In genomic region chr19:44750713-44751112, GRCh38 we compare ENCODE assay signal across 12 cellular contexts. TPM values are rescaled to one million over a fixed set of nuclear protein-coding genes. Genes with fewer than 3 reads are reported as not detected.
DNase-seq lines count a peak whose midpoint lies in the region; ATAC-seq, FAIRE-seq and TF ChIP-seq lines count a peak whose summit lies in the region.
"Had no signal": no experiment of that assay in that cellular context is flagged by ENCODE, and none has a peak within 500 bp of the region (broad histone marks: within the 10 kb centered on the region; RNA-seq: fewer than 3 reads in every experiment).

No MANE protein-coding gene starts in this region.

- no peak overlapping the region for H3K27ac Mint-ChIP-seq in astrocyte (ENCODE audit: unreplicated experiment)

- peaks cover 29% of the 10 kb centered on the region for H3K4me1 Mint-ChIP-seq in astrocyte (ENCODE audit: low read depth, unreplicated experiment)

- H3K9ac ChIP-seq in liver (ENCODE audit: low read depth in 1 of 2, low read length in 2 of 2) (peak overlapping the region; percentile 48 to 50), HepG2 (ENCODE audit: insufficient read depth, low read depth, low read length) (no peak overlapping the region), astrocyte (ENCODE audit: low read length) (peak overlapping the region; percentile 34), mucosa of stomach (ENCODE audit: low read length) (peak overlapping the region; percentile 38)

- POLR2A ChIA-PET in HepG2 (lab: Yijun Ruan, JAX) = no interaction called here

- intact Hi-C loops in HepG2 (cut with micrococcal nuclease; ENCODE audit: unreplicated experiment) = no loop called here

- H3K27me3 ChIP-seq in liver (ENCODE audit: control insufficient read depth in 4 of 4, insufficient read depth in 4 of 4, low read length in 3 of 4) = no peaks in the 10 kb centered on the region
- H3K27me3 ChIP-seq in HepG2 (ENCODE audit: control insufficient read depth in 1 of 2, insufficient read depth in 2 of 2, low read length in 2 of 2) = no peaks in the 10 kb centered on the region; a peak in 1 of 5 replicates
- no peaks in the 10 kb centered on the region for H3K27me3 ChIP-seq in astrocyte (ENCODE audit: insufficient read depth, low read length)
- no peaks in the 10 kb centered on the region for H3K27me3 ChIP-seq in mucosa of stomach (ENCODE audit: control insufficient read depth, insufficient read depth, low read length)

- H3K79me2 ChIP-seq in HepG2 (ENCODE audit: insufficient read depth, low read length) (peaks cover 16% of the 10 kb centered on the region), astrocyte (ENCODE audit: insufficient read depth, low read length) (peaks cover 36% of the 10 kb centered on the region)

- H3K9me3 Mint-ChIP-seq in astrocyte (ENCODE audit: unreplicated experiment) = no peaks in the 10 kb centered on the region

- H3K36me3 ChIP-seq in liver (ENCODE audit: control insufficient read depth in 4 of 4, insufficient read depth in 3 of 4, low read depth in 1 of 4, low read length in 3 of 4) (peaks cover 6 to 21% (median 9%) of the 10 kb centered on the region in 4 donors), HepG2 (replicated peaks in 1 of 2; ENCODE audit: control insufficient read depth in 1 of 2, insufficient read depth in 2 of 2, low read length in 2 of 2) (peaks cover 5 to 11% of the 10 kb centered on the region in 2 experiments; a peak in 4 of 5 replicates), astrocyte (ENCODE audit: insufficient read depth, low read length) (peaks cover 5% of the 10 kb centered on the region), mucosa of stomach (ENCODE audit: control insufficient read depth, insufficient read depth, low read length) (peaks cover 6% of the 10 kb centered on the region)

- H4K20me1 ChIP-seq in HepG2 (ENCODE audit: insufficient read depth, low read length) (no peaks in the 10 kb centered on the region), astrocyte (ENCODE audit: insufficient read depth, low read length) (peaks cover 43% of the 10 kb centered on the region)

- H3K4me2 ChIP-seq in HepG2 (ENCODE audit: low read depth, low read length) (no peak overlapping the region), astrocyte (ENCODE audit: low read length) (peak overlapping the region; percentile 99)

- H2AFZ ChIP-seq in HepG2 (ENCODE audit: low read length) (no peak overlapping the region), astrocyte (ENCODE audit: low read depth, low read length) (no peak overlapping the region)

- in situ Hi-C loops in HepG2 (cut with HindIII; ENCODE audit: extremely low pct_ligation_motif_present, low pct_unique_long_range_greater_than_20kb) = no loop called here

- H3K4me1 ChIP-seq in liver (ENCODE audit: control insufficient read depth in 4 of 4, insufficient read depth in 4 of 4, low read length in 3 of 4) = peaks cover 20 to 61% (median 41%) of the 10 kb centered on the region in 4 donors
- H3K4me1 ChIP-seq in HepG2 (ENCODE audit: insufficient read depth, low read length) = peaks cover 77% of the 10 kb centered on the region
- peaks cover 48% of the 10 kb centered on the region for H3K4me1 ChIP-seq in astrocyte (ENCODE audit: insufficient read depth, low read length)
- peaks cover 80% of the 10 kb centered on the region for H3K4me1 ChIP-seq in mucosa of stomach (ENCODE audit: control insufficient read depth, insufficient read depth, low read length)

- H3K36me3 Mint-ChIP-seq in astrocyte (ENCODE audit: low read depth, unreplicated experiment) = peaks cover 14% of the 10 kb centered on the region

- TF ChIP-seq CTCF in liver (IDR thresholded peaks at IDR 0.05; ENCODE audit: low read depth, low read length, missing input control) = no peak
- TF ChIP-seq CTCF in HepG2 (CRISPR knock-in tag; IDR thresholded peaks at IDR 0.05) = no peak
- TF ChIP-seq CTCF in astrocyte (IDR thresholded peaks at IDR 0.05; ENCODE audit: insufficient read depth, low read depth, low read length) = no peak

- no TSS peak for BruUV-seq in HepG2 (replicated peaks; lab: Mats Ljungman, UMichigan)

- no peak for TF ChIP-seq POLR2A in HepG2 (IDR thresholded peaks at IDR 0.05; ENCODE audit: insufficient read depth in 1 of 2, low read depth in 2 of 2, low read length in 2 of 2)

- H3K4me3 Mint-ChIP-seq in astrocyte (ENCODE audit: unreplicated experiment) = peak overlapping the region; percentile 64

- 30% methylated on average over 3 of the region's 3 CpGs for WGBS in liver
- WGBS in HepG2 (ENCODE audit: low lambda C conversion rate) = 85% methylated on average over 3 of the region's 3 CpGs

- FAIRE-seq in HepG2 (lab: Jason Lieb, UNC) = no peak
- FAIRE-seq in astrocyte (lab: Jason Lieb, UNC) = no peak
- FAIRE-seq: keratinocyte had no signal

- no peak for TF ChIP-seq RAD21 in liver (IDR thresholded peaks at IDR 0.05)
- TF ChIP-seq RAD21 in HepG2 (CRISPR knock-in tag; IDR thresholded peaks at IDR 0.05) = no peak

- DNase-seq in HepG2 (ENCODE audit: low spot score) (no peak), astrocyte (ENCODE audit: low read depth) (no peak), NCI-H1417 treated with DMSO at 0.1 percent for 48 hours (lab: John Stamatoyannopoulos, UW) (no peak)
- DNase-seq: central memory CD4-positive, alpha-beta T cell; DMS53; NCI-H2029 had no signal

- peaks cover 12% of the 10 kb centered on the region for H3K27me3 Mint-ChIP-seq in astrocyte (ENCODE audit: low read depth, unreplicated experiment)

- no peak for TF ChIP-seq EP300 in HepG2 (IDR thresholded peaks at IDR 0.05; ENCODE audit: low read depth in 2 of 2, low read length in 2 of 2)
- TF ChIP-seq EP300 in HepG2 (CRISPR knock-in tag; IDR thresholded peaks at IDR 0.05; ENCODE audit: borderline replicate concordance) = no peak

- H3K4me3 ChIP-seq in liver (ENCODE audit: low read depth in 1 of 3, low read length in 3 of 3) = peak overlapping the region; percentile 93 to 98 (median 96)
- no peak overlapping the region for H3K4me3 ChIP-seq in HepG2 (replicated peaks in 1 of 3; ENCODE audit: insufficient read depth in 1 of 3, low read depth in 2 of 3, low read length in 3 of 3)
- peak overlapping the region; percentile 67 for H3K4me3 ChIP-seq in astrocyte (ENCODE audit: insufficient read depth, low read depth, low read length)
- peak overlapping the region; percentile 35 for H3K4me3 ChIP-seq in mucosa of stomach (ENCODE audit: low read length)

- ATAC-seq in HepG2 = no peak
- ATAC-seq in HG03521 (IDR thresholded peaks at IDR 0.05; ENCODE audit: unreplicated experiment) = no peak
- no peak for ATAC-seq in HG02588 (IDR thresholded peaks at IDR 0.05; ENCODE audit: unreplicated experiment)
- no peak for ATAC-seq in GM21825 (IDR thresholded peaks at IDR 0.05; ENCODE audit: unreplicated experiment)

- no peaks in the 10 kb centered on the region for H3K9me3 ChIP-seq in liver (ENCODE audit: control insufficient read depth in 4 of 4, low read length in 3 of 4)
- no peaks in the 10 kb centered on the region for H3K9me3 ChIP-seq in HepG2 (ENCODE audit: low read length)
- no peaks in the 10 kb centered on the region for H3K9me3 ChIP-seq in astrocyte (ENCODE audit: insufficient read depth, low read depth, low read length)
- H3K9me3 ChIP-seq in mucosa of stomach (ENCODE audit: control insufficient read depth, low read length) = no peaks in the 10 kb centered on the region

- H3K27ac ChIP-seq in liver (ENCODE audit: low read depth in 1 of 2, low read length in 2 of 2) (peak overlapping the region; percentile 85 to 94), HepG2 (ENCODE audit: extremely low read length, insufficient read depth, low read length) (no peak overlapping the region), astrocyte (ENCODE audit: low read depth, low read length) (no peak overlapping the region)

- CTCF ChIA-PET in HepG2 (lab: Yijun Ruan, JAX; ENCODE audit: low intra/inter-chr PET ratio, low total read pairs) = no interaction called here

RNA-seq across cellular contexts. Expression of gene BCL3, which starts 2.2 kb away (rescaled TPM):
- total RNA-seq in liver (10 to 100 TPM in 1 of 2 donors, 1 to 10 TPM in 1; 4.5 to 29.1 TPM), HepG2 (2016; rRNA removed; fragmentation: Illumina TruSeq; extraction: Trizol) (2.0 and 4.0 TPM in 2 replicates), astrocyte (16.9 and 17.3 TPM in 2 replicates)
- polyA plus RNA-seq in liver (10 to 100 TPM; 10.3 to 63.6 TPM), HepG2 (2011; rRNA removed) (2.3 and 2.6 TPM in 2 replicates)
- 4.5 and 8.9 TPM in 2 replicates for total RNA-seq in HepG2 (2016; cell fraction: cytosol; rRNA removed; fragmentation: Illumina TruSeq; extraction: Trizol; ENCODE audit: low read depth)
- total RNA-seq in HepG2 (2016; cell fraction: insoluble cytoplasmic fraction; rRNA removed; fragmentation: Illumina TruSeq; extraction: Trizol) = 1.9 and 4.2 TPM in 2 replicates
- 8.2 and 10.1 TPM in 2 replicates for total RNA-seq in HepG2 (2016; cell fraction: membrane; rRNA removed; fragmentation: Illumina TruSeq; extraction: Trizol)
- total RNA-seq in HepG2 (2016; cell fraction: nucleus; rRNA removed; fragmentation: Illumina TruSeq; extraction: Trizol) = 3.1 and 4.6 TPM in 2 replicates
- 1.8 and 3.4 TPM in 2 replicates for polyA plus RNA-seq in HepG2 (2011; cell fraction: cytosol; rRNA removed)
- polyA plus RNA-seq in HepG2 (2011; cell fraction: nucleus; rRNA removed) = 23.1 and 29.5 TPM in 2 replicates
- polyA plus RNA-seq in HepG2 (2012) = 6.8 and 9.9 TPM in 2 replicates
- 13.0 TPM in 2 replicates for polyA plus RNA-seq in HepG2 (2016; cell fraction: cytosol; fragmentation: Illumina TruSeq; extraction: Trizol; ENCODE audit: low read depth)
- 8.2 and 12.0 TPM in 2 replicates for polyA plus RNA-seq in HepG2 (2016; cell fraction: insoluble cytoplasmic fraction; fragmentation: Illumina TruSeq; extraction: Trizol; ENCODE audit: low read depth)
- polyA plus RNA-seq in HepG2 (2016; cell fraction: membrane; fragmentation: Illumina TruSeq; extraction: Trizol; ENCODE audit: low read depth) = 18.9 and 20.6 TPM in 2 replicates
- 17.9 and 18.7 TPM in 2 replicates for polyA plus RNA-seq in HepG2 (2016; cell fraction: nucleus; fragmentation: Illumina TruSeq; extraction: Trizol; ENCODE audit: insufficient read depth, low read depth)
- 5.3 and 5.6 TPM in 2 replicates for polyA minus RNA-seq in HepG2 (2011; rRNA and poly(A)+ RNA removed; ENCODE audit: low replicate concordance)
- polyA minus RNA-seq in HepG2 (2011; cell fraction: cytosol; rRNA and poly(A)+ RNA removed) = 4.7 and 5.7 TPM in 2 replicates
- 3.2 and 4.1 TPM in 2 replicates for polyA minus RNA-seq in HepG2 (2011; cell fraction: nucleus; rRNA and poly(A)+ RNA removed)

RNA-seq across cellular contexts. Expression of gene CBLC, which starts 27.0 kb away (rescaled TPM):
- total RNA-seq in liver (10 to 100 TPM in 1 of 2 donors, 1 to 10 TPM in 1; 2.1 to 14.0 TPM), HepG2 (2016; rRNA removed; fragmentation: Illumina TruSeq; extraction: Trizol) (1.1 and 1.8 TPM in 2 replicates), astrocyte (not detected in 2 replicates)
- polyA plus RNA-seq in liver (1 to 10 TPM; 8.0 to 9.6 TPM), HepG2 (2011; rRNA removed) (2.6 and 4.3 TPM in 2 replicates)
- 0.81 and 0.97 TPM in 2 replicates for total RNA-seq in HepG2 (2016; cell fraction: cytosol; rRNA removed; fragmentation: Illumina TruSeq; extraction: Trizol; ENCODE audit: low read depth)
- total RNA-seq in HepG2 (2016; cell fraction: insoluble cytoplasmic fraction; rRNA removed; fragmentation: Illumina TruSeq; extraction: Trizol) = 0.91 and 1.8 TPM in 2 replicates
- 1.1 and 1.2 TPM in 2 replicates for total RNA-seq in HepG2 (2016; cell fraction: membrane; rRNA removed; fragmentation: Illumina TruSeq; extraction: Trizol)
- total RNA-seq in HepG2 (2016; cell fraction: nucleus; rRNA removed; fragmentation: Illumina TruSeq; extraction: Trizol) = 1.6 and 2.7 TPM in 2 replicates
- 1.4 and 2.1 TPM in 2 replicates for polyA plus RNA-seq in HepG2 (2011; cell fraction: cytosol; rRNA removed)
- polyA plus RNA-seq in HepG2 (2011; cell fraction: nucleus; rRNA removed) = 13.9 and 14.3 TPM in 2 replicates
- polyA plus RNA-seq in HepG2 (2012) = 1.8 and 2.3 TPM in 2 replicates
- 0.87 and 0.89 TPM in 2 replicates for polyA plus RNA-seq in HepG2 (2016; cell fraction: cytosol; fragmentation: Illumina TruSeq; extraction: Trizol; ENCODE audit: low read depth)
- polyA plus RNA-seq in HepG2 (2016; cell fraction: insoluble cytoplasmic fraction; fragmentation: Illumina TruSeq; extraction: Trizol; ENCODE audit: low read depth) = 1.1 and 1.9 TPM in 2 replicates
- polyA plus RNA-seq in HepG2 (2016; cell fraction: membrane; fragmentation: Illumina TruSeq; extraction: Trizol; ENCODE audit: low read depth) = 0.50 and 0.61 TPM in 2 replicates
- 4.5 and 5.6 TPM in 2 replicates for polyA plus RNA-seq in HepG2 (2016; cell fraction: nucleus; fragmentation: Illumina TruSeq; extraction: Trizol; ENCODE audit: insufficient read depth, low read depth)
- 0.33 and 11.2 TPM in 2 replicates for polyA minus RNA-seq in HepG2 (2011; rRNA and poly(A)+ RNA removed; ENCODE audit: low replicate concordance)
- polyA minus RNA-seq in HepG2 (2011; cell fraction: cytosol; rRNA and poly(A)+ RNA removed) = 1.4 and 2.2 TPM in 2 replicates
- 3.9 and 5.8 TPM in 2 replicates for polyA minus RNA-seq in HepG2 (2011; cell fraction: nucleus; rRNA and poly(A)+ RNA removed)

RNA-seq across cellular contexts. Expression of gene CEACAM16, which starts 51.8 kb away (rescaled TPM):
- total RNA-seq in liver (under 1 TPM in 1 of 2 donors, not detected in 1; 0.09 TPM), HepG2 (2016; rRNA removed; fragmentation: Illumina TruSeq; extraction: Trizol) (not detected in 2 replicates), astrocyte (0.14 TPM in 1 of 2 replicates, not detected in the other)
- polyA plus RNA-seq in liver (not detected), HepG2 (2011; rRNA removed) (not detected in 2 replicates)
- total RNA-seq in HepG2 (2016; cell fraction: cytosol; rRNA removed; fragmentation: Illumina TruSeq; extraction: Trizol; ENCODE audit: low read depth) = not detected in 2 replicates
- total RNA-seq in HepG2 (2016; cell fraction: insoluble cytoplasmic fraction; rRNA removed; fragmentation: Illumina TruSeq; extraction: Trizol) = not detected in 2 replicates
- total RNA-seq in HepG2 (2016; cell fraction: membrane; rRNA removed; fragmentation: Illumina TruSeq; extraction: Trizol) = not detected in 2 replicates
- total RNA-seq in HepG2 (2016; cell fraction: nucleus; rRNA removed; fragmentation: Illumina TruSeq; extraction: Trizol) = not detected in 2 replicates
- not detected in 2 replicates for polyA plus RNA-seq in HepG2 (2011; cell fraction: cytosol; rRNA removed)
- polyA plus RNA-seq in HepG2 (2011; cell fraction: nucleus; rRNA removed) = not detected in 2 replicates
- polyA plus RNA-seq in HepG2 (2012) = not detected in 2 replicates
- not detected in 2 replicates for polyA plus RNA-seq in HepG2 (2016; cell fraction: cytosol; fragmentation: Illumina TruSeq; extraction: Trizol; ENCODE audit: low read depth)
- polyA plus RNA-seq in HepG2 (2016; cell fraction: insoluble cytoplasmic fraction; fragmentation: Illumina TruSeq; extraction: Trizol; ENCODE audit: low read depth) = not detected in 2 replicates
- polyA plus RNA-seq in HepG2 (2016; cell fraction: membrane; fragmentation: Illumina TruSeq; extraction: Trizol; ENCODE audit: low read depth) = not detected in 2 replicates
- not detected in 2 replicates for polyA plus RNA-seq in HepG2 (2016; cell fraction: nucleus; fragmentation: Illumina TruSeq; extraction: Trizol; ENCODE audit: insufficient read depth, low read depth)
- not detected in 2 replicates for polyA minus RNA-seq in HepG2 (2011; rRNA and poly(A)+ RNA removed; ENCODE audit: low replicate concordance)
- not detected in 2 replicates for polyA minus RNA-seq in HepG2 (2011; cell fraction: cytosol; rRNA and poly(A)+ RNA removed)
- not detected in 2 replicates for polyA minus RNA-seq in HepG2 (2011; cell fraction: nucleus; rRNA and poly(A)+ RNA removed)
- polyA plus RNA-seq: keratinocyte had no signal

RNA-seq across cellular contexts. Expression of gene BCAM, which starts 58.2 kb away (rescaled TPM):
- 10 to 100 TPM; 15.1 to 87.4 TPM for total RNA-seq in liver
- polyA plus RNA-seq in liver = 10 to 100 TPM; 10.5 to 23.1 TPM
- total RNA-seq in HepG2 (2016; rRNA removed; fragmentation: Illumina TruSeq; extraction: Trizol) = 30.6 and 51.2 TPM in 2 replicates
- 13.8 and 14.2 TPM in 2 replicates for total RNA-seq in HepG2 (2016; cell fraction: cytosol; rRNA removed; fragmentation: Illumina TruSeq; extraction: Trizol; ENCODE audit: low read depth)
- total RNA-seq in HepG2 (2016; cell fraction: insoluble cytoplasmic fraction; rRNA removed; fragmentation: Illumina TruSeq; extraction: Trizol) = 22.1 and 59.2 TPM in 2 replicates
- 23.6 and 25.3 TPM in 2 replicates for total RNA-seq in HepG2 (2016; cell fraction: membrane; rRNA removed; fragmentation: Illumina TruSeq; extraction: Trizol)
- total RNA-seq in HepG2 (2016; cell fraction: nucleus; rRNA removed; fragmentation: Illumina TruSeq; extraction: Trizol) = 82.3 and 107 TPM in 2 replicates
- polyA plus RNA-seq in HepG2 (2011; rRNA removed) = 62.7 and 68.0 TPM in 2 replicates
- polyA plus RNA-seq in HepG2 (2011; cell fraction: cytosol; rRNA removed) = 30.5 and 43.7 TPM in 2 replicates
- polyA plus RNA-seq in HepG2 (2011; cell fraction: nucleus; rRNA removed) = 347 and 430 TPM in 2 replicates
- 225 and 263 TPM in 2 replicates for polyA plus RNA-seq in HepG2 (2012)
- 20.9 and 22.6 TPM in 2 replicates for polyA plus RNA-seq in HepG2 (2016; cell fraction: cytosol; fragmentation: Illumina TruSeq; extraction: Trizol; ENCODE audit: low read depth)
- polyA plus RNA-seq in HepG2 (2016; cell fraction: insoluble cytoplasmic fraction; fragmentation: Illumina TruSeq; extraction: Trizol; ENCODE audit: low read depth) = 55.5 and 77.0 TPM in 2 replicates
- polyA plus RNA-seq in HepG2 (2016; cell fraction: membrane; fragmentation: Illumina TruSeq; extraction: Trizol; ENCODE audit: low read depth) = 33.0 and 38.0 TPM in 2 replicates
- 426 and 433 TPM in 2 replicates for polyA plus RNA-seq in HepG2 (2016; cell fraction: nucleus; fragmentation: Illumina TruSeq; extraction: Trizol; ENCODE audit: insufficient read depth, low read depth)
- 67.0 TPM in 1 of 2 replicates, not detected in the other for polyA minus RNA-seq in HepG2 (2011; rRNA and poly(A)+ RNA removed; ENCODE audit: low replicate concordance)
- 53.4 and 68.9 TPM in 2 replicates for polyA minus RNA-seq in HepG2 (2011; cell fraction: cytosol; rRNA and poly(A)+ RNA removed)
- 37.1 and 45.6 TPM in 2 replicates for polyA minus RNA-seq in HepG2 (2011; cell fraction: nucleus; rRNA and poly(A)+ RNA removed)
- 11.5 and 14.0 TPM in 2 replicates for total RNA-seq in astrocyte

Comparison
In these comparisons a context has a peak if more than half of its experiments do, and no peak if none do; other contexts are left out.
1. H3K27ac ChIP-seq: peak in liver (2 of 2); none in HepG2 (single experiment) and astrocyte (single experiment).
2. H3K4me3 ChIP-seq: peak in liver (3 of 3), astrocyte (single experiment) and mucosa of stomach (single experiment); none in HepG2 (0 of 3).